In the genomic region with DNA sequence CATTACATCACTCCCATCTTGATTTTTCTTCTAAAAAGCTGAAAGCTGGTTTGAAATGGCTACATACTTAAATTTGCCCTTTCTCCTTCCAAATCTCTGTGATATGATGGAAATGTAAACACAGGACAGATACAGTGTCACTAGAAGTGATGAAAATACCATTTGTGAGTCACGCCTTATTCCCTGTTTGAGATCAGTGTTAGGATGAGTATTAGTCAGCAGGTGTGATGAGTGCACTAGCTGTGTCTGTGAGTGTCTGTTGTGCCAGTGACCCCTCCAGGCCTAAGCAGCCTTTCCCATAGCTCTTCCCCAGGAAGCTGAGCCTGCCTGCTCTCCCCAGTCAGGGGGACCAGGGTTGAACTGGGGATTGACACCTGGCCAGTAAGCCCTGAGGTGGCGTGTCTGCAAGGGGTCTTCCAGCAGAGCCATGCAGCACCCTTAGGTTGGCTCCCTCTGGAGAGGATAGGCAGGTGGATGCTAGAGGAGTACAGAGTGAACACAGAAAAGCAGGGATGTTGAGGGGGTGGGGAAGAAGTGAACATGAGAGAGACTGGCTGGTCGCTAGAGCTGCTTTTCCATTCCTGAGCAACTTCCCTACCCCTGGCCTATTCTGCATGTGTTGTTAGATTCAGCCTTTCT, we compare ENCODE assay signal across 12 cellular contexts.
DNase-seq lines count a peak whose midpoint lies in the region; ATAC-seq, FAIRE-seq and TF ChIP-seq lines count a peak whose summit lies in the region.
"Had no signal": no experiment of that assay in that cellular context is flagged by ENCODE, and none has a peak within 500 bp of the region (broad histone marks: within the 10 kb centered on the region; RNA-seq: fewer than 3 reads in every experiment).

No MANE protein-coding gene starts in this region.

- peaks cover 3 to 9% of the 10 kb centered on the region in 2 donors for H3K4me1 ChIP-seq in neuronal stem cell (ENCODE audit: control insufficient read depth in 2 of 2, insufficient read depth in 1 of 2, low read depth in 1 of 2, low read length in 2 of 2)
- H3K4me1 ChIP-seq: transverse colon had no signal

- DNase-seq in activated CD4-positive, alpha-beta T cell treated with anti-CD3 and anti-CD28 coated beads for 48 hours: peak; percentile 36
- no peak for DNase-seq in activated CD4-positive, alpha-beta T cell treated with anti-CD3 and anti-CD28 coated beads, Interleukin-2, amount 10 ng/mL, durations not matched to agents 7 days and 5 days
- DNase-seq in H54 (ENCODE audit: insufficient read length, low spot score) (peak; percentile 5), neuronal stem cell (ENCODE audit: low spot score) (no peak), omental fat pad (ENCODE audit: low spot score) (no peak), nephron progenitor cell (no peak)
- DNase-seq: activated naive CD4-positive, alpha-beta T cell treated with anti-CD3 and anti-CD28 coated beads, Interleukin-2, amount 50 U/mL, for 16 hours; NCI-H1930; SK-N-SH; transverse colon had no signal

- peaks cover 7% of the 10 kb centered on the region for H3K36me3 Mint-ChIP-seq in activated CD4-positive, alpha-beta T cell treated with anti-CD3 and anti-CD28 coated beads, Interleukin-2, amount 10 ng/mL, durations not matched to agents 7 days and 5 days (ENCODE audit: low read depth)
- H3K36me3 Mint-ChIP-seq in T-helper 1 cell treated with Interleukin-12 subunit alpha and Interleukin-12 subunit beta and Interleukin-4 antibody, amounts not matched to agents 30 μg/mL and 1 μg/mL, for 36 hours (ENCODE audit: low read depth): peaks cover 3% of the 10 kb centered on the region
- H3K36me3 Mint-ChIP-seq in nephron progenitor cell (ENCODE audit: low read depth): peaks cover 6% of the 10 kb centered on the region

- WGBS in neuronal stem cell (ENCODE audit: extremely low coverage in 2 of 2, insufficient read length in 2 of 2, insufficient replicate concordance in 1 of 2), 2 donors: no CpG with 5 or more reads among the region's 3 CpGs

- H3K18ac ChIP-seq in neuronal stem cell (ENCODE audit: low read length): no peak overlapping the region

- H3K9me3 Mint-ChIP-seq in activated CD4-positive, alpha-beta T cell treated with anti-CD3 and anti-CD28 coated beads, Interleukin-2, amount 10 ng/mL, durations not matched to agents 7 days and 5 days: no peaks in the 10 kb centered on the region
- H3K9me3 Mint-ChIP-seq in T-helper 1 cell treated with Interleukin-12 subunit alpha and Interleukin-12 subunit beta and Interleukin-4 antibody, amounts not matched to agents 30 μg/mL and 1 μg/mL, for 36 hours: no peaks in the 10 kb centered on the region
- no peaks in the 10 kb centered on the region for H3K9me3 Mint-ChIP-seq in nephron progenitor cell

- peak overlapping the region; percentile 12 for H3K23ac ChIP-seq in neuronal stem cell (ENCODE audit: low read depth, low read length, poor library complexity)

- no peaks in the 10 kb centered on the region for H3K79me1 ChIP-seq in neuronal stem cell (ENCODE audit: low read depth, low read length)

- H3K27me3 ChIP-seq in neuronal stem cell (ENCODE audit: control insufficient read depth in 3 of 3, insufficient read depth in 3 of 3, low read depth in 1 of 3, low read length in 3 of 3): no peaks in the 10 kb centered on the region
- H3K27me3 ChIP-seq: transverse colon had no signal

- H2AK5ac ChIP-seq in neuronal stem cell (ENCODE audit: low read depth, low read length): no peak overlapping the region

- no peak overlapping the region for H3K4me2 ChIP-seq in neuronal stem cell (ENCODE audit: insufficient read depth, low read length, poor library complexity, severe bottlenecking)
- H3K4me2 ChIP-seq: SK-N-SH had no signal

- FAIRE-seq in H54 (lab: Jason Lieb, UNC): no peak

- H3K4me3 Mint-ChIP-seq in activated CD4-positive, alpha-beta T cell treated with anti-CD3 and anti-CD28 coated beads, Interleukin-2, amount 10 ng/mL, durations not matched to agents 7 days and 5 days: no peak overlapping the region
- H3K4me3 Mint-ChIP-seq in T-helper 1 cell treated with Interleukin-12 subunit alpha and Interleukin-12 subunit beta and Interleukin-4 antibody, amounts not matched to agents 30 μg/mL and 1 μg/mL, for 36 hours: no peak overlapping the region
- no peak overlapping the region for H3K4me3 Mint-ChIP-seq in nephron progenitor cell

- H3K4ac ChIP-seq in neuronal stem cell (ENCODE audit: low read length): no peak overlapping the region

- CTCF ChIA-PET in activated CD4-positive, alpha-beta T cell treated with anti-CD3 and anti-CD28 coated beads, Interleukin-2, amount 10 ng/mL, durations not matched to agents 7 days and 5 days (lab: Charles Lee): no interaction called here

- H3K14ac ChIP-seq in neuronal stem cell (ENCODE audit: low read length): no peak overlapping the region

- H3K27ac Mint-ChIP-seq in activated CD4-positive, alpha-beta T cell treated with anti-CD3 and anti-CD28 coated beads, Interleukin-2, amount 10 ng/mL, durations not matched to agents 7 days and 5 days: no peak overlapping the region
- H3K27ac Mint-ChIP-seq in T-helper 1 cell treated with Interleukin-12 subunit alpha and Interleukin-12 subunit beta and Interleukin-4 antibody, amounts not matched to agents 30 μg/mL and 1 μg/mL, for 36 hours: peak overlapping the region; percentile 7
- no peak overlapping the region for H3K27ac Mint-ChIP-seq in nephron progenitor cell

- TF ChIP-seq POLR2A in H54 (IDR thresholded peaks at IDR 0.05; ENCODE audit: low read depth, low read length): no peak

- no peaks in the 10 kb centered on the region for H3K27me3 Mint-ChIP-seq in activated CD4-positive, alpha-beta T cell treated with anti-CD3 and anti-CD28 coated beads, Interleukin-2, amount 10 ng/mL, durations not matched to agents 7 days and 5 days
- H3K27me3 Mint-ChIP-seq in T-helper 1 cell treated with Interleukin-12 subunit alpha and Interleukin-12 subunit beta and Interleukin-4 antibody, amounts not matched to agents 30 μg/mL and 1 μg/mL, for 36 hours (ENCODE audit: low read depth): no peaks in the 10 kb centered on the region
- H3K27me3 Mint-ChIP-seq in nephron progenitor cell (ENCODE audit: low read depth, poor library complexity): no peaks in the 10 kb centered on the region

- no peak overlapping the region for H2BK120ac ChIP-seq in neuronal stem cell (ENCODE audit: low read depth, low read length)

- H2BK15ac ChIP-seq in neuronal stem cell (ENCODE audit: low read length): no peak overlapping the region

- POLR2A ChIA-PET in activated CD4-positive, alpha-beta T cell treated with anti-CD3 and anti-CD28 coated beads, Interleukin-2, amount 10 ng/mL, durations not matched to agents 7 days and 5 days (lab: Charles Lee): no interaction called here

- no peak overlapping the region for H4K91ac ChIP-seq in neuronal stem cell (ENCODE audit: low read depth, low read length, poor library complexity)

- H3K9ac ChIP-seq in neuronal stem cell (ENCODE audit: low read depth, low read length, poor library complexity): no peak overlapping the region
- H3K9ac ChIP-seq: SK-N-SH had no signal

- H3K9me3 ChIP-seq in neuronal stem cell (replicated peaks in 1 of 2; ENCODE audit: control insufficient read depth in 2 of 2, insufficient read depth in 1 of 2, low read depth in 1 of 2, low read length in 2 of 2): no peaks in the 10 kb centered on the region
- H3K9me3 ChIP-seq: SK-N-SH, transverse colon had no signal

- H4K8ac ChIP-seq in neuronal stem cell (ENCODE audit: low read depth, low read length): no peak overlapping the region

- no peak for ATAC-seq in omental fat pad (ENCODE audit: low FRiP score)
- no peak for ATAC-seq in HG03565 (IDR thresholded peaks at IDR 0.05; ENCODE audit: unreplicated experiment)

- no peak overlapping the region for H2BK12ac ChIP-seq in neuronal stem cell (ENCODE audit: low read length)

- no peak overlapping the region for H3K4me3 ChIP-seq in neuronal stem cell (ENCODE audit: low read length in 2 of 2)
- H3K4me3 ChIP-seq: transverse colon had no signal

- H2AFZ ChIP-seq in neuronal stem cell (ENCODE audit: low read length): no peak overlapping the region

- no peak overlapping the region for H3K27ac ChIP-seq in neuronal stem cell (replicated peaks; ENCODE audit: low read length)
- H3K27ac ChIP-seq: transverse colon had no signal

- H2BK5ac ChIP-seq in neuronal stem cell (ENCODE audit: low read length): no peak overlapping the region

- TF ChIP-seq CTCF in omental fat pad (IDR thresholded peaks at IDR 0.05) (no peak), nephron progenitor cell (IDR thresholded peaks at IDR 0.05) (no peak)

- H3K4me1 Mint-ChIP-seq in activated CD4-positive, alpha-beta T cell treated with anti-CD3 and anti-CD28 coated beads, Interleukin-2, amount 10 ng/mL, durations not matched to agents 7 days and 5 days: peaks cover 6% of the 10 kb centered on the region
- H3K4me1 Mint-ChIP-seq in T-helper 1 cell treated with Interleukin-12 subunit alpha and Interleukin-12 subunit beta and Interleukin-4 antibody, amounts not matched to agents 30 μg/mL and 1 μg/mL, for 36 hours (ENCODE audit: low read depth): peaks cover 7% of the 10 kb centered on the region
- H3K4me1 Mint-ChIP-seq in nephron progenitor cell: peaks cover 15% of the 10 kb centered on the region

- no peaks in the 10 kb centered on the region for H3K36me3 ChIP-seq in neuronal stem cell (replicated peaks in 1 of 2; ENCODE audit: control insufficient read depth in 2 of 2, insufficient read depth in 2 of 2, low read length in 2 of 2)

Comparison
In these comparisons a context has a peak if more than half of its experiments do, and no peak if none do; other contexts are left out.
1. DNase-seq: peak in activated CD4-positive, alpha-beta T cell treated with anti-CD3 and anti-CD28 coated beads for 48 hours (single experiment) and H54 (single experiment); none in activated CD4-positive, alpha-beta T cell treated with anti-CD3 and anti-CD28 coated beads, Interleukin-2, amount 10 ng/mL, durations not matched to agents 7 days and 5 days (single experiment), neuronal stem cell (single experiment), omental fat pad (single experiment) and nephron progenitor cell (single experiment).